In genomic region chr5:175802361-175802760, GRCh38 we compare ENCODE assay signal across 18 cellular contexts.
"Had no signal": no experiment of that assay in that cellular context is flagged by ENCODE, and none has a peak within 500 bp of the region (broad histone marks: within the 10 kb centered on the region; RNA-seq: fewer than 3 reads in every experiment).

No MANE protein-coding gene starts in this region.

- H3K4me2 ChIP-seq: hepatocyte had no signal

- ATAC-seq: foreskin keratinocyte; gastroesophageal sphincter; heart left ventricle; left cardiac atrium; left lung; left ventricle myocardium superior; lower lobe of right lung; naive thymus-derived CD4-positive, alpha-beta T cell had no signal

- H3K4me3 ChIP-seq: coronary artery, dorsolateral prefrontal cortex, esophagus muscularis mucosa, gastroesophageal sphincter, heart left ventricle, hepatocyte, left lung, lower lobe of right lung had no signal

- H3K9me3 ChIP-seq: esophagus muscularis mucosa, gastroesophageal sphincter, heart left ventricle, left lung, lower lobe of right lung had no signal

- H3K27ac ChIP-seq: coronary artery, esophagus muscularis mucosa, foreskin keratinocyte, gastroesophageal sphincter, heart left ventricle, hepatocyte, left lung, lower lobe of right lung had no signal

- H3K79me2 ChIP-seq: hepatocyte had no signal

- H3K27ac Mint-ChIP-seq: memory B cell; naive thymus-derived CD4-positive, alpha-beta T cell had no signal

- DNase-seq: dermis blood vessel endothelial cell; dorsolateral prefrontal cortex; effector CD4-positive, alpha-beta T cell; effector memory CD4-positive, alpha-beta T cell; heart left ventricle; left cardiac atrium; left lung; left ventricle myocardium superior; lower lobe of right lung; mesendoderm; midbrain; naive thymus-derived CD4-positive, alpha-beta T cell had no signal

- H3K9me3 Mint-ChIP-seq: memory B cell had no signal

- H3K36me3 Mint-ChIP-seq: memory B cell had no signal

- H3K4me3 Mint-ChIP-seq: memory B cell; naive thymus-derived CD4-positive, alpha-beta T cell had no signal

- H3K36me3 ChIP-seq: esophagus muscularis mucosa, gastroesophageal sphincter, heart left ventricle, left lung, lower lobe of right lung had no signal

- H2AFZ ChIP-seq: hepatocyte had no signal

- H3K4me1 ChIP-seq: foreskin keratinocyte had no signal
